Comparison of ENCODE assay signal across 1 cellular context in the genomic region with DNA sequence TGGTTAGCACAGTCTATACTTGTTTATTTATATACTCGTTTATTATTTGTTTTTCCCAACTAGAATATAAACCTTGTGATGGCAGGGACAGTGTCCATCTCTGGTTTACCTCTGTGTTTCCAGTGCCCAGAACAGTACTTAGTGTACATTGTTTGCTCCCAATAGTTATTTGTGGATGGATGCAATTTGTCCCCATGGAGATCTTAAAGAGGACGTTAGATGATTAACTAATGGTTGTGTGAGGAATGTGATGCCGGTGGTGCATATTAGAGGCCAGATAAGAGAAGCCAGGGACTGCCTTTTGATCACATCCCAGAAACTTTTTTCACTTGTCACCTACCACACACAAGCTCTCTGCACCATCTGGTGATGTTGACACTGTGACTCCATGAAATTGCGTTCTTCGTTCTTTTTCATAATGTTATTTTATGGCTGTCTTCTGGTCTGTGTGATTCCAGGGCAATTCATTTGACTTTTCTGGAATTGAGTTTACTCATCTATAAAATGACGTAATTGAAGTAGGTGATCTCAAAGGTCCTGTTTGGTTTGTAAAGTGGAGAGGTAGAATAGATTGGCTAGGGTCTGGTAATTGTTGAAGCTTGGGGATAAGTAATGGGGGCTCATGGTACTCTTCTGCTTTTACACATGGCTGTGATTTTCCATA.
TF ChIP-seq lines count a peak whose summit lies in the region.

No MANE protein-coding gene starts in this region.

TF ChIP-seq in HepG2, 621 proteins besides CTCF, POLR2A, EP300 and RAD21:
- TF ChIP-seq SIN3A (IDR thresholded peaks at IDR 0.05; ENCODE audit: borderline replicate concordance, low read depth, low read length) (0 out of 2 replicates have a peak, but pooled peaks have one; percentile 20), ZNF180 (CRISPR knock-in tag; IDR thresholded peaks at IDR 0.05; ENCODE audit: borderline replicate concordance, low read depth) (no peak), CREB1 (IDR thresholded peaks at IDR 0.05) (peak; percentile 12; the same call in 1 of the 2 replicates), CREB1 (CRISPR knock-in tag; IDR thresholded peaks at IDR 0.05) (no peak; the same call in 1 of the 2 replicates), ATF7 (IDR thresholded peaks at IDR 0.05) (peak; percentile 96), ATF7 (CRISPR knock-in tag; IDR thresholded peaks at IDR 0.05) (no peak)
